ENCODE assay signal across 19 cellular contexts in genomic region chr2:10265328-10266132, GRCh38. TPM values are rescaled to one million over a fixed set of nuclear protein-coding genes. Genes with fewer than 3 reads are reported as not detected.
DNase-seq lines count a peak whose midpoint lies in the region; ATAC-seq and TF ChIP-seq lines count a peak whose summit lies in the region.
"Had no signal": no experiment of that assay in that cellular context is flagged by ENCODE, and none has a peak within 500 bp of the region (broad histone marks: within the 10 kb centered on the region; RNA-seq: fewer than 3 reads in every experiment).

No MANE protein-coding gene starts in this region.

- H3K4me1 Mint-ChIP-seq in glutamatergic neuron (ENCODE audit: low read depth, unreplicated experiment) (no peaks in the 10 kb centered on the region), progenitor cell of endocrine pancreas (ENCODE audit: low read depth) (no peaks in the 10 kb centered on the region)
- peaks cover 0 to under 1% of the 10 kb centered on the region in 2 donors for H3K4me1 Mint-ChIP-seq in natural killer cell treated with Interleukin-12 subunit alpha and Interleukin-12 subunit beta and Interleukin-15 and Interleukin-18, amount 100 ng/mL, for 72 hours (ENCODE audit: low read depth in 2 of 2)

- DNase-seq in EH (ENCODE audit: low read depth) = peak; percentile 39
- peak; percentile 55 for DNase-seq in RWPE2 (ENCODE audit: low spot score)
- peak; percentile 16 for DNase-seq in glutamatergic neuron
- DNase-seq in posterior vena cava (ENCODE audit: low spot score) = peak; percentile 59
- DNase-seq in natural killer cell treated with Interleukin-12 subunit alpha and Interleukin-12 subunit beta and Interleukin-15 and Interleukin-18, amount 100 ng/mL, for 72 hours (ENCODE audit: low spot score) = no peak
- DNase-seq in progenitor cell of endocrine pancreas (ENCODE audit: low spot score, unreplicated experiment) = no peak
- no peak for DNase-seq in 8988T
- DNase-seq in cerebellar nuclear complex (lab: John Stamatoyannopoulos, UW) = no peak
- DNase-seq: activated CD4-positive, alpha-beta T cell treated with anti-CD3 and anti-CD28 coated beads, Interleukin-2, amount 10 ng/mL, durations not matched to agents 24 days and 14 days; activated gamma-delta T cell treated with Interleukin-2 at 50 U/mL for 16 hours; DMS79; NCI-H1092 treated with DMSO at 0.1 percent for 48 hours; NCI-H510A had no signal

- H3K9me3 Mint-ChIP-seq in glutamatergic neuron (ENCODE audit: unreplicated experiment) (peaks cover 7% of the 10 kb centered on the region), progenitor cell of endocrine pancreas (ENCODE audit: low read depth) (no peaks in the 10 kb centered on the region)
- no peaks in the 10 kb centered on the region for H3K9me3 Mint-ChIP-seq in natural killer cell treated with Interleukin-12 subunit alpha and Interleukin-12 subunit beta and Interleukin-15 and Interleukin-18, amount 100 ng/mL, for 72 hours
- H3K9me3 Mint-ChIP-seq: activated CD4-positive, alpha-beta T cell treated with anti-CD3 and anti-CD28 coated beads, Interleukin-2, amount 10 ng/mL, durations not matched to agents 24 days and 14 days; CD8-positive, alpha-beta memory T cell; mesothelial cell of epicardium; neural crest cell had no signal

- H3K27ac Mint-ChIP-seq in glutamatergic neuron (ENCODE audit: unreplicated experiment) = no peak overlapping the region
- H3K27ac Mint-ChIP-seq in natural killer cell treated with Interleukin-12 subunit alpha and Interleukin-12 subunit beta and Interleukin-15 and Interleukin-18, amount 100 ng/mL, for 72 hours = no peak overlapping the region
- H3K27ac Mint-ChIP-seq in progenitor cell of endocrine pancreas = no peak overlapping the region
- H3K27ac Mint-ChIP-seq: activated CD4-positive, alpha-beta T cell treated with anti-CD3 and anti-CD28 coated beads, Interleukin-2, amount 10 ng/mL, durations not matched to agents 24 days and 14 days; CD8-positive, alpha-beta memory T cell; mesothelial cell of epicardium had no signal

- H3K4me3 Mint-ChIP-seq in glutamatergic neuron (ENCODE audit: unreplicated experiment) (no peak overlapping the region), progenitor cell of endocrine pancreas (ENCODE audit: low read depth) (no peak overlapping the region)
- no peak overlapping the region for H3K4me3 Mint-ChIP-seq in natural killer cell treated with Interleukin-12 subunit alpha and Interleukin-12 subunit beta and Interleukin-15 and Interleukin-18, amount 100 ng/mL, for 72 hours
- H3K4me3 Mint-ChIP-seq: activated CD4-positive, alpha-beta T cell treated with anti-CD3 and anti-CD28 coated beads, Interleukin-2, amount 10 ng/mL, durations not matched to agents 24 days and 14 days; CD8-positive, alpha-beta memory T cell; mesothelial cell of epicardium; neural crest cell had no signal

- TF ChIP-seq CTCF in RWPE2 (IDR thresholded peaks at IDR 0.05; ENCODE audit: poor library complexity, severe bottlenecking) (no peak), glutamatergic neuron (IDR thresholded peaks at IDR 0.05; ENCODE audit: partially characterized antibody, unreplicated experiment) (no peak), progenitor cell of endocrine pancreas (IDR thresholded peaks at IDR 0.05; ENCODE audit: unreplicated experiment) (no peak)

- H3K36me3 Mint-ChIP-seq in glutamatergic neuron (ENCODE audit: unreplicated experiment) (no peaks in the 10 kb centered on the region), progenitor cell of endocrine pancreas (ENCODE audit: insufficient read depth) (no peaks in the 10 kb centered on the region)
- H3K36me3 Mint-ChIP-seq in natural killer cell treated with Interleukin-12 subunit alpha and Interleukin-12 subunit beta and Interleukin-15 and Interleukin-18, amount 100 ng/mL, for 72 hours = no peaks in the 10 kb centered on the region
- H3K36me3 Mint-ChIP-seq: CD8-positive, alpha-beta memory T cell; mesothelial cell of epicardium had no signal

- H3K9me3 ChIP-seq in RWPE2 (ENCODE audit: severe bottlenecking) = no peaks in the 10 kb centered on the region
- H3K9me3 ChIP-seq: thoracic aorta had no signal

- no peak for ATAC-seq in RWPE2 (ENCODE audit: low read depth)
- ATAC-seq in natural killer cell treated with Interleukin-12 subunit alpha and Interleukin-12 subunit beta and Interleukin-15 and Interleukin-18, amount 100 ng/mL, for 72 hours = no peak
- ATAC-seq: Right ventricle myocardium inferior had no signal

- intact Hi-C loops in posterior vena cava (cut with DNase I) = no loop called here

- no peaks in the 10 kb centered on the region for H3K36me3 ChIP-seq in RWPE2 (ENCODE audit: low read depth)
- H3K36me3 ChIP-seq: thoracic aorta had no signal

- no peak overlapping the region for H3K4me3 ChIP-seq in RWPE2 (ENCODE audit: severe bottlenecking)
- H3K4me3 ChIP-seq: thoracic aorta had no signal

- H3K4me1 ChIP-seq in RWPE2 (ENCODE audit: insufficient read depth, poor library complexity, severe bottlenecking) = no peaks in the 10 kb centered on the region

- H3K27ac ChIP-seq in RWPE2 (ENCODE audit: poor library complexity, severe bottlenecking) = no peak overlapping the region
- H3K27ac ChIP-seq: KMS-11, thoracic aorta had no signal

- H3K27me3 ChIP-seq in RWPE2 (ENCODE audit: insufficient read depth, poor library complexity, severe bottlenecking) = no peaks in the 10 kb centered on the region

- H3K27me3 Mint-ChIP-seq in glutamatergic neuron (ENCODE audit: unreplicated experiment) (no peaks in the 10 kb centered on the region), progenitor cell of endocrine pancreas (peaks cover 24% of the 10 kb centered on the region)
- peaks cover 0 to 9% of the 10 kb centered on the region in 2 donors for H3K27me3 Mint-ChIP-seq in natural killer cell treated with Interleukin-12 subunit alpha and Interleukin-12 subunit beta and Interleukin-15 and Interleukin-18, amount 100 ng/mL, for 72 hours

RNA-seq across cellular contexts. Expression of gene HPCAL1, which starts 37.2 kb away (rescaled TPM):
- total RNA-seq in glutamatergic neuron (ENCODE audit: unreplicated experiment) = 13.1 TPM
- 10 to 100 TPM; 21.6 to 26.0 TPM for total RNA-seq in posterior vena cava
- 10 to 100 TPM; 13.8 to 19.0 TPM for total RNA-seq in natural killer cell treated with Interleukin-12 subunit alpha and Interleukin-12 subunit beta and Interleukin-15 and Interleukin-18, amount 100 ng/mL, for 72 hours
- total RNA-seq in progenitor cell of endocrine pancreas = 16.5 and 16.8 TPM in 2 replicates

Comparison
In these comparisons a context has a peak if more than half of its experiments do, and no peak if none do; other contexts are left out.
1. DNase-seq: peak in EH (single experiment), RWPE2 (single experiment), glutamatergic neuron (single experiment) and posterior vena cava (single experiment); none in natural killer cell treated with Interleukin-12 subunit alpha and Interleukin-12 subunit beta and Interleukin-15 and Interleukin-18, amount 100 ng/mL, for 72 hours (single experiment), progenitor cell of endocrine pancreas (single experiment), 8988T (single experiment) and cerebellar nuclear complex (0 of 2).